8 cellular contexts compared by ENCODE assay signal in genomic region chr7:65873582-65874193, GRCh38. TPM values are rescaled to one million over a fixed set of nuclear protein-coding genes. Genes with fewer than 3 reads are reported as not detected.
DNase-seq lines count a peak whose midpoint lies in the region; ATAC-seq, FAIRE-seq and TF ChIP-seq lines count a peak whose summit lies in the region.
"Not testable (repeated sequence)": the region's sequence is repeated elsewhere in the genome, so short reads cannot be mapped to it uniquely, and the experiment has no call there.

No MANE protein-coding gene starts in this region.

- not testable (repeated sequence) for H2AK5ac ChIP-seq in H9 (ENCODE audit: insufficient read length, low read length)

- H3K36me3 Mint-ChIP-seq in H9 (ENCODE audit: insufficient read depth in 1 of 3, low read depth in 3 of 3), result not testable (repeated sequence)

- not testable (repeated sequence) for H2BK12ac ChIP-seq in H9 (ENCODE audit: insufficient read length, low read depth, low read length)

- H3K9me3 Mint-ChIP-seq in H9, result not testable (repeated sequence)

- H3K4me3 Mint-ChIP-seq in H9, result peak overlapping the region; percentile 83 to 92

- H3K79me1 ChIP-seq in H9 (ENCODE audit: insufficient read depth, low read depth, low read length, poor library complexity, severe bottlenecking), result not testable (repeated sequence)

- in situ Hi-C loops in K562 (cut with MboI), result not testable (repeated sequence)

- H3K4ac ChIP-seq in H9 (ENCODE audit: low read depth, low read length), result not testable (repeated sequence)

- TF ChIP-seq EP300 in K562 (IDR thresholded peaks at IDR 0.05; ENCODE audit: low read length), result not testable (repeated sequence)

- not testable (repeated sequence) for FAIRE-seq in K562 (lab: Jason Lieb, UNC)

- CTCF ChIA-PET in K562 (lab: Yijun Ruan, JAX; ENCODE audit: low intra/inter-chr PET ratio), result not testable (repeated sequence)

- H2BK120ac ChIP-seq in H9 (ENCODE audit: low read depth, low read length, poor library complexity, severe bottlenecking), result not testable (repeated sequence)

- not testable (repeated sequence) for BruUV-seq in K562 (replicated peaks; lab: Mats Ljungman, UMichigan)

- H2AFZ ChIP-seq in H9 (ENCODE audit: low read length), result not testable (repeated sequence)
- peak overlapping the region; percentile 85 for H2AFZ ChIP-seq in K562 (ENCODE audit: low read depth, low read length)

- H3K56ac ChIP-seq in H9 (ENCODE audit: insufficient read length, low read depth, low read length), result not testable (repeated sequence)

- H3K36me3 ChIP-seq in K562 (ENCODE audit: control insufficient read depth, insufficient read depth, low read length), result peaks cover 13% of the 10 kb centered on the region; the same call in 1 of the 3 replicates
- not testable (repeated sequence) for H3K36me3 ChIP-seq in thyroid gland

- peak overlapping the region; percentile 78 for H3K18ac ChIP-seq in H9 (ENCODE audit: insufficient read length, low read depth, low read length)

- not testable (repeated sequence) for H3K27me3 Mint-ChIP-seq in H9 (ENCODE audit: low read depth)

- not testable (repeated sequence) for H3K9me1 ChIP-seq in K562 (ENCODE audit: control insufficient read depth, insufficient read depth, low read length)

- H4K91ac ChIP-seq in H9 (ENCODE audit: insufficient read length, low read depth, low read length), result not testable (repeated sequence)

- peak overlapping the region; percentile 90 for H3K14ac ChIP-seq in H9 (ENCODE audit: insufficient read depth, low read length)

- POLR2A ChIA-PET in K562 (lab: Yijun Ruan, JAX), result not testable (repeated sequence)

- H2BK15ac ChIP-seq in H9 (ENCODE audit: low read depth, low read length), result not testable (repeated sequence)

- peak overlapping the region; percentile 97 for H3K4me2 ChIP-seq in H9 (ENCODE audit: insufficient read depth, insufficient read length, low read length)
- H3K4me2 ChIP-seq in K562 (ENCODE audit: insufficient read depth, low read length), result peak overlapping the region; percentile 93

- not testable (repeated sequence) for H3T11ph ChIP-seq in H9 (ENCODE audit: low read length)

- H2BK20ac ChIP-seq in H9 (ENCODE audit: low read depth, low read length, poor library complexity, severe bottlenecking), result not testable (repeated sequence)

- not testable (repeated sequence) for H3K79me2 ChIP-seq in H9 (ENCODE audit: insufficient read depth, low read length)
- H3K79me2 ChIP-seq in K562 (ENCODE audit: control insufficient read depth, insufficient read depth, low read length), result peaks cover 46% of the 10 kb centered on the region

- H3K9ac ChIP-seq in H9 (ENCODE audit: extremely low read depth, insufficient read length, low read length), result peak overlapping the region; percentile 68
- peak overlapping the region; percentile 84 to 98 for H3K9ac ChIP-seq in K562 (ENCODE audit: insufficient read depth in 1 of 2, low read depth in 2 of 2, low read length in 2 of 2)

- not testable (repeated sequence) for H4K5ac ChIP-seq in H9 (ENCODE audit: insufficient read length, low read depth, low read length)

- H3K23me2 ChIP-seq in H9 (ENCODE audit: insufficient read length, low read depth, low read length, poor library complexity, severe bottlenecking), result not testable (repeated sequence)

- H3K27ac ChIP-seq in H9 (ENCODE audit: insufficient read length, low read depth, low read length), result not testable (repeated sequence)
- H3K27ac ChIP-seq in K562 (ENCODE audit: extremely low read depth, low read depth, low read length) (peak overlapping the region; percentile 85), right cardiac atrium (ENCODE audit: low read length) (peak overlapping the region; percentile 26), thyroid gland (peak overlapping the region in 1 of 3 donors; percentile 61)

- not testable (repeated sequence) for H3K23ac ChIP-seq in H9 (ENCODE audit: insufficient read length, low read depth, low read length)

- not testable (repeated sequence) for TF ChIP-seq POLR2A in K562 (conservative IDR thresholded peaks at IDR 0.05); thyroid gland (IDR thresholded peaks at IDR 0.05)

- peaks cover 9 to 12% of the 10 kb centered on the region in 2 experiments for H3K4me1 Mint-ChIP-seq in H9

- ATAC-seq in K562, result peak; percentile 60
- peak; percentile 5 to 10 for ATAC-seq in right cardiac atrium
- peak; percentile 48 for ATAC-seq in omental fat pad (ENCODE audit: low FRiP score)

- TF ChIP-seq RAD21 in K562 (CRISPR knock-in tag; conservative IDR thresholded peaks at IDR 0.05 in 1 of 2, IDR thresholded peaks at IDR 0.05 in 1 of 2), result not testable (repeated sequence)

- not testable (repeated sequence) for H4K20me1 ChIP-seq in H9 (ENCODE audit: control insufficient read depth, insufficient read depth, insufficient read length); K562 (replicated peaks; ENCODE audit: control insufficient read depth, insufficient read depth, low read length)

- not testable (repeated sequence) for TF ChIP-seq CTCF in GM10266 (IDR thresholded peaks at IDR 0.05; ENCODE audit: control insufficient read depth, insufficient read depth, low read depth, missing control alignments); H9 (conservative IDR thresholded peaks at IDR 0.05); K562 (IDR thresholded peaks at IDR 0.05 in 2 of 3, conservative IDR thresholded peaks at IDR 0.05 in 1 of 3; ENCODE audit: insufficient read depth in 2 of 3, low read depth in 1 of 3, low read length in 3 of 3); omental fat pad (IDR thresholded peaks at IDR 0.05); thyroid gland (IDR thresholded peaks at IDR 0.05)

- H4K8ac ChIP-seq in H9 (replicated peaks; ENCODE audit: insufficient read length, low read depth, low read length), result not testable (repeated sequence)

- H2BK5ac ChIP-seq in H9 (ENCODE audit: insufficient read length, low read length), result not testable (repeated sequence)

- intact Hi-C loops in K562 (cut with micrococcal nuclease); right cardiac atrium (cut with DNase I): not testable (repeated sequence)
- intact Hi-C loops in thyroid gland (cut with DNase I), result loop anchor here (5.0 kb wide), 1 partner anchor 109 kb away; the partner anchor contains the start of gene GUSB

- not testable (repeated sequence) for H3K4me1 ChIP-seq in H9 (ENCODE audit: insufficient read depth, low read length); K562 (replicated peaks in 1 of 2; ENCODE audit: control insufficient read depth in 2 of 2, insufficient read depth in 2 of 2, low read length in 2 of 2); right cardiac atrium (ENCODE audit: control insufficient read depth, insufficient read depth, low read length); thyroid gland

- DNase-seq in GM10266 (ENCODE audit: extremely low spot score) (peak; percentile 5), HuH-7.5 (ENCODE audit: low spot score) (peak; percentile 10), T-helper 9 cell (peak; percentile 15), K562 (ENCODE audit: extremely low read depth in 1 of 4, low spot score in 3 of 4) (peak; percentile 22 to 62 (median 55)), right cardiac atrium (peak; percentile 18 to 69 (median 69)), thyroid gland (peak; percentile 18 to 34)
- DNase-seq in H9; omental fat pad (ENCODE audit: low spot score): not testable (repeated sequence)

- H3K4me3 ChIP-seq in K562, result peak overlapping the region; percentile 93
- H3K4me3 ChIP-seq in right cardiac atrium (ENCODE audit: low read length), result peak overlapping the region; percentile 97
- peak overlapping the region; percentile 39 to 77 (median 71) for H3K4me3 ChIP-seq in thyroid gland (replicated peaks in 1 of 3)

- H3K27me3 ChIP-seq in H9 (ENCODE audit: insufficient read depth, low read length); K562 (ENCODE audit: control insufficient read depth in 2 of 2, insufficient read depth in 2 of 2, low read length in 2 of 2); right cardiac atrium (ENCODE audit: control insufficient read depth, insufficient read depth); thyroid gland: not testable (repeated sequence)

- not testable (repeated sequence) for H3K9me3 ChIP-seq in H9 (ENCODE audit: control insufficient read depth, low read depth, low read length); K562 (replicated peaks; ENCODE audit: control insufficient read depth, insufficient read depth, low read depth, low read length); right cardiac atrium (ENCODE audit: control insufficient read depth, low read length); thyroid gland

- peak overlapping the region in 2 of 3 experiments; percentile 88 to 91; a peak in 4 of 7 replicates for H3K27ac Mint-ChIP-seq in H9

- WGBS in H9 (ENCODE audit: extremely low coverage, insufficient read length, low lambda C conversion rate), result no CpG with 5 or more reads among the region's 57 CpGs
- under 1% methylated on average over 29 of the region's 57 CpGs for WGBS in K562 (ENCODE audit: insufficient coverage, low coverage, missing lambda C conversion rate)
- WGBS in right cardiac atrium, result 1% methylated on average over 57 of the region's 57 CpGs
- WGBS in thyroid gland, 2 donors, result 2 to 4% methylated on average over 4 to 24 of the region's 57 CpGs

RNA-seq across cellular contexts. Expression of gene VKORC1L1, which starts 0.8 kb away (rescaled TPM):
- total RNA-seq in H9 (2021), result 27.4 and 29.4 TPM in 2 replicates
- total RNA-seq in K562 (2011; cell fraction: chromatin; rRNA removed; ENCODE audit: low replicate concordance), result 18.7 and 31.0 TPM in 2 replicates
- 17.2 and 18.3 TPM in 2 replicates for total RNA-seq in K562 (2011; cell fraction: nucleolus; rRNA removed)
- total RNA-seq in K562 (2011; cell fraction: nucleoplasm; rRNA removed), result 35.9 and 64.1 TPM in 2 replicates
- total RNA-seq in K562 (2014; rRNA removed), result 12.1 and 17.4 TPM in 2 replicates
- total RNA-seq in K562 (2014; rRNA removed; fragmentation: Illumina TruSeq; extraction: Trizol), result 19.2 and 19.3 TPM in 2 replicates
- 17.6 and 18.5 TPM in 2 replicates for total RNA-seq in K562 (2015; rRNA removed; fragmentation: Illumina TruSeq; extraction: Trizol)
- total RNA-seq in K562 (2021), result 31.5 and 34.3 TPM in 2 replicates
- polyA plus RNA-seq in K562 (2011; rRNA removed), result 20.1 and 32.9 TPM in 2 replicates
- 14.9 and 17.2 TPM in 2 replicates for polyA plus RNA-seq in K562 (2011; cell fraction: cytosol; rRNA removed)
- 4.8 and 6.6 TPM in 2 replicates for polyA plus RNA-seq in K562 (2011; cell fraction: nucleus; rRNA removed)
- polyA plus RNA-seq in K562 (2012), result 19.8 and 23.8 TPM in 2 replicates
- polyA plus RNA-seq in K562 (2014; fragmentation: Illumina TruSeq; extraction: Trizol), result 31.6 and 36.5 TPM in 2 replicates
- polyA plus RNA-seq in K562 (2014; fragmentation: Nextera tagmentation; extraction: Ambion mirVana), result 1 to 10 TPM; 6.8 to 8.1 TPM
- polyA plus RNA-seq in K562 (2014; rRNA removed), result 21.0 and 30.3 TPM in 2 replicates
- polyA minus RNA-seq in K562 (2011; rRNA and poly(A)+ RNA removed), result 24.5 and 35.4 TPM in 2 replicates
- polyA minus RNA-seq in K562 (2011; cell fraction: cytosol; rRNA and poly(A)+ RNA removed), result 11.2 and 18.7 TPM in 2 replicates
- polyA minus RNA-seq in K562 (2011; cell fraction: nucleus; rRNA and poly(A)+ RNA removed), result 3.1 and 3.7 TPM in 2 replicates
- 10 to 100 TPM; 15.0 to 21.2 (median 16.2) TPM for total RNA-seq in right cardiac atrium
- 6.8 TPM for polyA plus RNA-seq in right cardiac atrium
- total RNA-seq in omental fat pad, result 100 to 1,000 TPM in 1 of 4 donors, 10 to 100 TPM in 3; 32.5 to 123 (median 51.5) TPM
- total RNA-seq in thyroid gland, result 10 to 100 TPM; 13.9 to 21.0 (median 18.2) TPM

Comparison
In these comparisons a context has a peak if more than half of its experiments do, and no peak if none do; other contexts are left out.
1. ATAC-seq: peak in every context shown above with its lines; median percentile 60 in K562; 48 in omental fat pad; 8 in right cardiac atrium.